In the genomic region with DNA sequence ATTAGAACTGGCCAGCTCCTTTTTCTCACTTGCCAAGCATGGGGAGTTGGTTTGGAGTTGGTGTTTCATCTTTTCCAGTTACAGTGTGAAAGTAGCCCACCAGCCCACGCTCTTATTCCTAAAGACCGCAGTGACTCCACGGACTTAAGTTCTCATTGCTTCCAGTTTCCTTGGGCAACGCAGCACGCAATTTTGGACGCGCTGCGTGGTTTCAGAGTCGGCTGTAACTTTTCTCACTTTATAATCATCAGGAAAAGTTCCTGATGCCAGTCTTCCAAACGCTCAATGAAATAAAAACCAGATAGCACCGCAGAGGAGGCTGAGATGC, we compare ENCODE assay signal across 8 cellular contexts. TPM values are rescaled to one million over a fixed set of nuclear protein-coding genes. Genes with fewer than 3 reads are reported as not detected.
DNase-seq lines count a peak whose midpoint lies in the region; ATAC-seq and TF ChIP-seq lines count a peak whose summit lies in the region.

No MANE protein-coding gene starts in this region.

- H3K9me2 ChIP-seq in GM23338 (ENCODE audit: insufficient read depth) = 0 out of 2 replicates have a peak, but pooled peaks cover 3% of the 10 kb centered on the region
- no peaks in the 10 kb centered on the region for H3K9me2 ChIP-seq in PC-3 (replicated peaks; ENCODE audit: low read length)

- H3K27me3 Mint-ChIP-seq in GM23338 (ENCODE audit: insufficient read depth, low read depth, poor library complexity) = peaks cover 4% of the 10 kb centered on the region
- H3K27me3 Mint-ChIP-seq in mesothelial cell of epicardium (ENCODE audit: low read depth) = peaks cover 11% of the 10 kb centered on the region

- H3K27ac ChIP-seq in GM23338 (ENCODE audit: low read depth) (peak overlapping the region; percentile 70), PC-3 (ENCODE audit: low read length) (no peak overlapping the region), colonic mucosa (peak overlapping the region; percentile 92), suprapubic skin (peak overlapping the region; percentile 87)

- TF ChIP-seq CTCF in GM23338 (conservative IDR thresholded peaks at IDR 0.05; ENCODE audit: low read depth in 2 of 2) (no peak), PC-3 (conservative IDR thresholded peaks at IDR 0.05; ENCODE audit: low read depth, low read length) (no peak), colonic mucosa (IDR thresholded peaks at IDR 0.05) (no peak), mesothelial cell of epicardium (IDR thresholded peaks at IDR 0.05; ENCODE audit: unreplicated experiment) (no peak), suprapubic skin (IDR thresholded peaks at IDR 0.05) (no peak)

- POLR2A ChIA-PET in PC-3 (lab: Charles Lee; ENCODE audit: unreplicated experiment) = no interaction called here

- CTCF ChIA-PET in PC-3 (lab: Charles Lee) = interaction anchor here (0.5 to 0.6 kb wide), 2 partner anchors 13 to 30 kb away, joined by 3 to 4 read pairs; a partner anchor contains a TSS

- TF ChIP-seq EP300 in suprapubic skin (IDR thresholded peaks at IDR 0.05) = no peak

- H3K4me1 ChIP-seq in GM23338 (ENCODE audit: insufficient read depth) (peaks cover 7% of the 10 kb centered on the region), PC-3 (ENCODE audit: insufficient read depth, low read length) (peaks cover 5% of the 10 kb centered on the region; the same call in 1 of the 2 replicates), colonic mucosa (no peaks in the 10 kb centered on the region), suprapubic skin (peaks cover 12% of the 10 kb centered on the region)

- 0% methylated on average over 11 of the region's 11 CpGs for WGBS in suprapubic skin

- H3F3A ChIP-seq in GM23338 (replicated peaks; ENCODE audit: low read depth) (peaks cover 5% of the 10 kb centered on the region; the same call in 1 of the 2 replicates), PC-3 (ENCODE audit: low read length, unreplicated experiment) (no peaks in the 10 kb centered on the region)

- TSS peak; percentile 92 for BruUV-seq in PC-3 (replicated peaks; lab: Mats Ljungman, UMichigan)

- peaks cover 28% of the 10 kb centered on the region for H3K36me3 Mint-ChIP-seq in GM23338 (ENCODE audit: low read depth)
- H3K36me3 Mint-ChIP-seq in mesothelial cell of epicardium = peaks cover 16% of the 10 kb centered on the region

- intact Hi-C loops in PC-3 (cut with micrococcal nuclease) (no loop called here), colonic mucosa (cut with DNase I) (no loop called here)

- H3K27ac Mint-ChIP-seq in GM23338 = peak overlapping the region; percentile 96
- peak overlapping the region; percentile 98 for H3K27ac Mint-ChIP-seq in mesothelial cell of epicardium

- H3K27me3 ChIP-seq in GM23338 (ENCODE audit: insufficient read depth) (0 out of 2 replicates have a peak, but pooled peaks cover 5% of the 10 kb centered on the region), PC-3 (ENCODE audit: low read length) (no peaks in the 10 kb centered on the region), colonic mucosa (no peaks in the 10 kb centered on the region), suprapubic skin (no peaks in the 10 kb centered on the region)

- ATAC-seq in GM23338 (no peak), PC-3 (peak; percentile 3; the same call in 1 of the 2 replicates)

- H3K9me3 ChIP-seq in PC-3 (ENCODE audit: low read length) = no peaks in the 10 kb centered on the region
- no peaks in the 10 kb centered on the region for H3K9me3 ChIP-seq in colonic mucosa
- H3K9me3 ChIP-seq in suprapubic skin = no peaks in the 10 kb centered on the region

- no peak for TF ChIP-seq POLR2A in suprapubic skin (IDR thresholded peaks at IDR 0.05)

- H4K20me1 ChIP-seq in GM23338 (replicated peaks; ENCODE audit: insufficient read depth) = no peaks in the 10 kb centered on the region
- H4K20me1 ChIP-seq in PC-3 (ENCODE audit: low read length) = no peaks in the 10 kb centered on the region

- H3K36me3 ChIP-seq in GM23338 (ENCODE audit: insufficient read depth) = no peaks in the 10 kb centered on the region
- H3K36me3 ChIP-seq in PC-3 (ENCODE audit: low read depth, low read length) = 0 out of 2 replicates have a peak, but pooled peaks cover 5% of the 10 kb centered on the region
- no peaks in the 10 kb centered on the region for H3K36me3 ChIP-seq in colonic mucosa
- H3K36me3 ChIP-seq in suprapubic skin = peaks cover 9% of the 10 kb centered on the region

- no peaks in the 10 kb centered on the region for H3K9me3 Mint-ChIP-seq in GM23338
- no peaks in the 10 kb centered on the region for H3K9me3 Mint-ChIP-seq in mesothelial cell of epicardium

- H3K4me2 ChIP-seq in GM23338 (peak overlapping the region; percentile 88), PC-3 (ENCODE audit: low read length) (peak overlapping the region; percentile 93)

- H2AFZ ChIP-seq in GM23338 (peak overlapping the region; percentile 90), PC-3 (ENCODE audit: low read length) (peak overlapping the region; percentile 97)

- DNase-seq in ELR (ENCODE audit: low read depth) (peak; percentile 57), GM23338 (ENCODE audit: low spot score) (no peak), PC-3 (peak; percentile 1), colonic mucosa (no peak), mesothelial cell of epicardium (ENCODE audit: low spot score in 2 of 2, unreplicated experiment in 2 of 2) (no peak), suprapubic skin (ENCODE audit: low spot score in 2 of 2) (no peak), 8988T (no peak), NCI-H2196 treated with DMSO at 0.1 percent for 48 hours (lab: John Stamatoyannopoulos, UW; ENCODE audit: unreplicated experiment) (no peak)

- peak overlapping the region; percentile 87 for H3K9ac ChIP-seq in PC-3 (ENCODE audit: low read length)
- H3K9ac ChIP-seq in colonic mucosa (ENCODE audit: low read depth in 2 of 2, low read length in 2 of 2) = peak overlapping the region; percentile 13 to 86

- no peaks in the 10 kb centered on the region; the same call in 2 of the 3 replicates for H3K4me1 Mint-ChIP-seq in GM23338
- H3K4me1 Mint-ChIP-seq in mesothelial cell of epicardium = peaks cover 15% of the 10 kb centered on the region

- H3K79me2 ChIP-seq in GM23338 (replicated peaks; ENCODE audit: insufficient read depth) (peaks cover 8% of the 10 kb centered on the region; the same call in 1 of the 2 replicates), PC-3 (ENCODE audit: low read length) (no peaks in the 10 kb centered on the region)

- H3K4me3 Mint-ChIP-seq in GM23338 = peak overlapping the region; percentile 90
- H3K4me3 Mint-ChIP-seq in mesothelial cell of epicardium = peak overlapping the region; percentile 88

- H3K4me3 ChIP-seq in GM23338 (peak overlapping the region; percentile 65), PC-3 (ENCODE audit: low read length) (peak overlapping the region; percentile 71), colonic mucosa (peak overlapping the region; percentile 70), suprapubic skin (peak overlapping the region; percentile 70)

TF ChIP-seq in GM23338, 12 proteins besides CTCF, POLR2A, EP300 and RAD21:
- TF ChIP-seq JUNB (IDR thresholded peaks at IDR 0.05; ENCODE audit: unreplicated experiment) (no peak), STAT1 (IDR thresholded peaks at IDR 0.05; ENCODE audit: unreplicated experiment) (no peak), POLR2AphosphoS5 (IDR thresholded peaks at IDR 0.05; ENCODE audit: low read depth) (no peak)
- TF ChIP-seq, protein P1, sequence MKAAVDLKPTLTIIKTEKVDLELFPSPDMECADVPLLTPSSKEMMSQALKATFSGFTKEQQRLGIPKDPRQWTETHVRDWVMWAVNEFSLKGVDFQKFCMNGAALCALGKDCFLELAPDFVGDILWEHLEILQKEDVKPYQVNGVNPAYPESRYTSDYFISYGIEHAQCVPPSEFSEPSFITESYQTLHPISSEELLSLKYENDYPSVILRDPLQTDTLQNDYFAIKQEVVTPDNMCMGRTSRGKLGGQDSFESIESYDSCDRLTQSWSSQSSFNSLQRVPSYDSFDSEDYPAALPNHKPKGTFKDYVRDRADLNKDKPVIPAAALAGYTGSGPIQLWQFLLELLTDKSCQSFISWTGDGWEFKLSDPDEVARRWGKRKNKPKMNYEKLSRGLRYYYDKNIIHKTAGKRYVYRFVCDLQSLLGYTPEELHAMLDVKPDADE (IDR thresholded peaks at IDR 0.05) = no peak

RNA-seq across cellular contexts. Expression of a gene that starts 0.4 kb away (rescaled TPM):
- 13.5 and 24.1 TPM in 2 replicates for total RNA-seq in GM23338 (2014; rRNA removed; shearing (Covaris generic))
- polyA plus RNA-seq in GM23338 (2016; fragmentation: Nextera tagmentation; extraction: Ambion mirVana) = 11.8 and 12.4 TPM in 2 replicates
- total RNA-seq in PC-3 (2014; rRNA removed) (6.6 and 9.9 TPM in 2 replicates), colonic mucosa (10 to 100 TPM; 11.3 to 12.7 TPM), mesothelial cell of epicardium (6.8 to 8.3 TPM (median 7.8 TPM) in 3 replicates), suprapubic skin (10 to 100 TPM in 2 of 4 donors, 1 to 10 TPM in 2; 4.3 to 21.2 (median 12.4) TPM)

RNA-seq across cellular contexts. Expression of a gene that starts 29.7 kb away (rescaled TPM):
- total RNA-seq in GM23338 (2014; rRNA removed; shearing (Covaris generic)) = 2.8 and 2.9 TPM in 2 replicates
- 0.76 and 0.78 TPM in 2 replicates for polyA plus RNA-seq in GM23338 (2016; fragmentation: Nextera tagmentation; extraction: Ambion mirVana)
- total RNA-seq in PC-3 (2014; rRNA removed) (4.3 and 5.0 TPM in 2 replicates), colonic mucosa (10 to 100 TPM; 15.3 to 17.1 TPM), mesothelial cell of epicardium (8.3 to 9.5 TPM (median 8.9 TPM) in 3 replicates), suprapubic skin (10 to 100 TPM; 19.4 to 36.1 (median 21.1) TPM)

Comparison
In these comparisons a context has a peak if more than half of its experiments do, and no peak if none do; other contexts are left out.
1. DNase-seq: peak in ELR (single experiment) and PC-3 (single experiment); none in GM23338 (single experiment), colonic mucosa (single experiment), mesothelial cell of epicardium (0 of 2), suprapubic skin (0 of 2), 8988T (single experiment) and NCI-H2196 treated with DMSO at 0.1 percent for 48 hours (single experiment).
2. Peak in every context shown above with its lines, with median percentiles within 50 percentile points of each other: H3K4me3 ChIP-seq.